Comparison of ENCODE assay signal across 44 cellular contexts in genomic region chr21:30395731-30396130, GRCh38. TPM values are rescaled to one million over a fixed set of nuclear protein-coding genes. Genes with fewer than 3 reads are reported as not detected.
"Had no signal": no experiment of that assay in that cellular context is flagged by ENCODE, and none has a peak within 500 bp of the region (broad histone marks: within the 10 kb centered on the region; RNA-seq: fewer than 3 reads in every experiment).

KRTAP13-1 (plus strand) TSS chr21:30396031; CDS start chr21:30396087, 56 bp downstream.

- ATAC-seq: activated naive CD4-positive, alpha-beta T cell treated with anti-CD3 and anti-CD28 coated beads, Interleukin-2, amount 50 U/mL, for 72 hours; activated naive CD8-positive, alpha-beta T cell treated with anti-CD3 and anti-CD28 coated beads, Interleukin-2, amount 50 U/mL, for 24 hours; activated T-cell treated with anti-CD3 and anti-CD28 coated beads, Interleukin-2, amount 50 U/mL, for 4 hours; activated T-cell treated with anti-CD3 and anti-CD28 coated beads, Interleukin-2, amount 50 U/mL, for 72 hours; activated T-helper 17 cell treated with anti-CD3 and anti-CD28 coated beads, Interleukin-2, amount 50 U/mL, for 72 hours; body of pancreas had no signal

- H3K27ac Mint-ChIP-seq: activated naive CD4-positive, alpha-beta T cell treated with anti-CD3 and anti-CD28 coated beads for 36 hours; activated naive CD4-positive, alpha-beta T cell treated with anti-CD3 and anti-CD28 coated beads, Interleukin-2, amount 10 ng/mL, durations not matched to agents 7 days and 5 days; activated naive CD4-positive, alpha-beta T cell treated with anti-CD3 and anti-CD28 coated beads, Interleukin-2, amount 50 U/mL, for 24 hours; activated naive CD4-positive, alpha-beta T cell treated with anti-CD3 and anti-CD28 coated beads, Interleukin-2, amount 50 U/mL, for 72 hours; activated naive CD8-positive, alpha-beta T cell; activated naive CD8-positive, alpha-beta T cell treated with anti-CD3 and anti-CD28 coated beads for 36 hours; activated naive CD8-positive, alpha-beta T cell treated with anti-CD3 and anti-CD28 coated beads, Interleukin-2, amount 10 ng/mL, durations not matched to agents 7 days and 5 days; activated naive CD8-positive, alpha-beta T cell treated with anti-CD3 and anti-CD28 coated beads, Interleukin-2, amount 50 U/mL, for 24 hours; activated T-cell treated with anti-CD3 and anti-CD28 coated beads, Interleukin-2, amount 50 U/mL, for 24 hours; activated T-cell treated with anti-CD3 and anti-CD28 coated beads, Interleukin-2, amount 50 U/mL, for 72 hours; activated T-helper 1 cell treated with anti-CD3 and anti-CD28 coated beads, Interleukin-12 subunit alpha, Interleukin-12 subunit beta, Interleukin-2, Interleukin-4 antibody, amounts not matched to agents 30 ng/mL and 10 ng/mL and 1 ng/mL, durations not matched to agents 14 hours and 24 hours and 36 hours; activated T-helper 17 cell treated with anti-CD3 and anti-CD28 coated beads, Interleukin-2, amount 50 U/mL, for 72 hours; activated T-helper 2 cell treated with anti-CD3 and anti-CD28 coated beads, Interferon-gamma antibody, Interleukin-2, Interleukin-4, amounts not matched to agents 10 μg/mL and 5 μg/mL and 100 μg/mL, durations not matched to agents 14 hours and 24 hours and 36 hours had no signal

- H3K9me3 Mint-ChIP-seq: activated naive CD4-positive, alpha-beta T cell treated with anti-CD3 and anti-CD28 coated beads for 36 hours; activated naive CD4-positive, alpha-beta T cell treated with anti-CD3 and anti-CD28 coated beads, Interleukin-2, amount 50 U/mL, for 24 hours; activated naive CD8-positive, alpha-beta T cell treated with anti-CD3 and anti-CD28 coated beads for 36 hours; activated naive CD8-positive, alpha-beta T cell treated with anti-CD3 and anti-CD28 coated beads, Interleukin-2, amount 50 U/mL, for 24 hours; activated T-cell treated with anti-CD3 and anti-CD28 coated beads, Interleukin-2, amount 50 U/mL, for 24 hours; activated T-cell treated with anti-CD3 and anti-CD28 coated beads, Interleukin-2, amount 50 U/mL, for 4 hours; activated T-cell treated with anti-CD3 and anti-CD28 coated beads, Interleukin-2, amount 50 U/mL, for 72 hours; activated T-helper 1 cell treated with anti-CD3 and anti-CD28 coated beads, Interleukin-12 subunit alpha, Interleukin-12 subunit beta, Interleukin-2, Interleukin-4 antibody, amounts not matched to agents 30 ng/mL and 10 ng/mL and 1 ng/mL, durations not matched to agents 14 hours and 24 hours and 36 hours; activated T-helper 17 cell treated with anti-CD3 and anti-CD28 coated beads, Interleukin-2, amount 50 U/mL, for 72 hours; activated T-helper 2 cell treated with anti-CD3 and anti-CD28 coated beads, Interferon-gamma antibody, Interleukin-2, Interleukin-4, amounts not matched to agents 10 μg/mL and 5 μg/mL and 100 μg/mL, durations not matched to agents 14 hours and 24 hours and 36 hours had no signal

- H3K27ac ChIP-seq: adrenal gland, ascending aorta, body of pancreas, brain microvascular endothelial cell, breast epithelium, cardiac muscle cell had no signal

- H3K4me3 Mint-ChIP-seq: activated naive CD4-positive, alpha-beta T cell treated with anti-CD3 and anti-CD28 coated beads for 36 hours; activated naive CD4-positive, alpha-beta T cell treated with anti-CD3 and anti-CD28 coated beads, Interleukin-2, amount 10 ng/mL, durations not matched to agents 7 days and 5 days; activated naive CD4-positive, alpha-beta T cell treated with anti-CD3 and anti-CD28 coated beads, Interleukin-2, amount 50 U/mL, for 24 hours; activated naive CD8-positive, alpha-beta T cell; activated naive CD8-positive, alpha-beta T cell treated with anti-CD3 and anti-CD28 coated beads for 36 hours; activated naive CD8-positive, alpha-beta T cell treated with anti-CD3 and anti-CD28 coated beads, Interleukin-2, amount 10 ng/mL, durations not matched to agents 7 days and 5 days; activated naive CD8-positive, alpha-beta T cell treated with anti-CD3 and anti-CD28 coated beads, Interleukin-2, amount 50 U/mL, for 24 hours; activated T-cell treated with anti-CD3 and anti-CD28 coated beads, Interleukin-2, amount 50 U/mL, for 24 hours; activated T-cell treated with anti-CD3 and anti-CD28 coated beads, Interleukin-2, amount 50 U/mL, for 4 hours; activated T-cell treated with anti-CD3 and anti-CD28 coated beads, Interleukin-2, amount 50 U/mL, for 72 hours; activated T-helper 1 cell treated with anti-CD3 and anti-CD28 coated beads, Interleukin-12 subunit alpha, Interleukin-12 subunit beta, Interleukin-2, Interleukin-4 antibody, amounts not matched to agents 30 ng/mL and 10 ng/mL and 1 ng/mL, durations not matched to agents 14 hours and 24 hours and 36 hours; activated T-helper 17 cell treated with anti-CD3 and anti-CD28 coated beads, Interleukin-2, amount 50 U/mL, for 72 hours; brain; central memory CD8-positive, alpha-beta T cell had no signal

- H3K36me3 Mint-ChIP-seq: activated naive CD4-positive, alpha-beta T cell treated with anti-CD3 and anti-CD28 coated beads, Interleukin-2, amount 10 ng/mL, durations not matched to agents 7 days and 5 days; activated naive CD4-positive, alpha-beta T cell treated with anti-CD3 and anti-CD28 coated beads, Interleukin-2, amount 50 U/mL, for 24 hours; activated naive CD4-positive, alpha-beta T cell treated with anti-CD3 and anti-CD28 coated beads, Interleukin-2, amount 50 U/mL, for 72 hours; activated naive CD8-positive, alpha-beta T cell; activated naive CD8-positive, alpha-beta T cell treated with anti-CD3 and anti-CD28 coated beads for 36 hours; activated naive CD8-positive, alpha-beta T cell treated with anti-CD3 and anti-CD28 coated beads, Interleukin-2, amount 10 ng/mL, durations not matched to agents 7 days and 5 days; brain had no signal

- DNase-seq: activated effector memory CD4-positive, alpha-beta T cell treated with anti-CD3 and anti-CD28 coated beads, Interleukin-2, amount 50 U/mL, for 16 hours; activated effector memory CD4-positive, alpha-beta T cell treated with Interleukin-2 at 50 U/mL for 16 hours; activated gamma-delta T cell; activated gamma-delta T cell treated with Interleukin-2 at 50 U/mL for 16 hours; activated naive CD4-positive, alpha-beta T cell; activated naive CD4-positive, alpha-beta T cell treated with anti-CD3 and anti-CD28 coated beads for 36 hours; activated naive CD4-positive, alpha-beta T cell treated with anti-CD3 and anti-CD28 coated beads, Interleukin-2, amount 10 ng/mL, durations not matched to agents 7 days and 5 days; activated naive CD4-positive, alpha-beta T cell treated with anti-CD3 and anti-CD28 coated beads, Interleukin-2, amount 50 U/mL, for 16 hours; activated naive CD4-positive, alpha-beta T cell treated with Interleukin-2 at 50 U/mL for 16 hours; activated naive CD8-positive, alpha-beta T cell treated with anti-CD3 and anti-CD28 coated beads for 36 hours; activated naive CD8-positive, alpha-beta T cell treated with anti-CD3 and anti-CD28 coated beads, Interleukin-2, amount 10 ng/mL, durations not matched to agents 7 days and 5 days; activated naive CD8-positive, alpha-beta T cell treated with anti-CD3 and anti-CD28 coated beads, Interleukin-2, amount 50 U/mL, for 24 hours; activated T-cell treated with anti-CD3 and anti-CD28 coated beads, Interleukin-2, amount 50 U/mL, for 1 hour; activated T-cell treated with anti-CD3 and anti-CD28 coated beads, Interleukin-2, amount 50 U/mL, for 24 hours; activated T-cell treated with anti-CD3 and anti-CD28 coated beads, Interleukin-2, amount 50 U/mL, for 4 hours; activated T-cell treated with anti-CD3 and anti-CD28 coated beads, Interleukin-2, amount 50 U/mL, for 48 hours; activated T-cell treated with anti-CD3 and anti-CD28 coated beads, Interleukin-2, amount 50 U/mL, for 72 hours; adrenal gland; amniotic stem cell; amygdala; anterior cingulate cortex; aorta; body of pancreas; brain microvascular endothelial cell; caudate nucleus; central memory CD4-positive, alpha-beta T cell; cerebellar nuclear complex had no signal

- H3K4me1 Mint-ChIP-seq: activated naive CD4-positive, alpha-beta T cell treated with anti-CD3 and anti-CD28 coated beads, Interleukin-2, amount 10 ng/mL, durations not matched to agents 7 days and 5 days; activated naive CD4-positive, alpha-beta T cell treated with anti-CD3 and anti-CD28 coated beads, Interleukin-2, amount 50 U/mL, for 24 hours; activated naive CD8-positive, alpha-beta T cell treated with anti-CD3 and anti-CD28 coated beads for 36 hours; activated naive CD8-positive, alpha-beta T cell treated with anti-CD3 and anti-CD28 coated beads, Interleukin-2, amount 10 ng/mL, durations not matched to agents 7 days and 5 days; activated naive CD8-positive, alpha-beta T cell treated with anti-CD3 and anti-CD28 coated beads, Interleukin-2, amount 50 U/mL, for 24 hours; activated T-helper 17 cell treated with anti-CD3 and anti-CD28 coated beads, Interleukin-2, amount 50 U/mL, for 72 hours; brain; central memory CD8-positive, alpha-beta T cell had no signal

- H3K9me3 ChIP-seq: adrenal gland, ascending aorta, body of pancreas had no signal

- H3K4me1 ChIP-seq: adrenal gland, ascending aorta, body of pancreas, breast epithelium had no signal

- H3K36me3 ChIP-seq: adrenal gland, ascending aorta, brain microvascular endothelial cell, breast epithelium, cardiac muscle cell had no signal

- H3K4me3 ChIP-seq: adrenal gland, ascending aorta, body of pancreas, breast epithelium, cardiac muscle cell had no signal

- H3K27me3 Mint-ChIP-seq: activated naive CD4-positive, alpha-beta T cell treated with anti-CD3 and anti-CD28 coated beads, Interleukin-2, amount 10 ng/mL, durations not matched to agents 7 days and 5 days; activated naive CD8-positive, alpha-beta T cell treated with anti-CD3 and anti-CD28 coated beads for 36 hours; central memory CD8-positive, alpha-beta T cell had no signal

- H3K27me3 ChIP-seq: adrenal gland, ascending aorta, body of pancreas, brain microvascular endothelial cell, breast epithelium, cardiac muscle cell had no signal

RNA-seq across cellular contexts. Expression of gene KRTAP13-1, which starts in this region (rescaled TPM):
- total RNA-seq: activated naive CD4-positive, alpha-beta T cell treated with anti-CD3 and anti-CD28 coated beads for 36 hours; activated naive CD4-positive, alpha-beta T cell treated with anti-CD3 and anti-CD28 coated beads, Interleukin-2, amount 50 U/mL, for 72 hours; activated naive CD8-positive, alpha-beta T cell treated with anti-CD3 and anti-CD28 coated beads for 36 hours; activated naive CD8-positive, alpha-beta T cell treated with anti-CD3 and anti-CD28 coated beads, Interleukin-2, amount 10 ng/mL, durations not matched to agents 7 days and 5 days; activated T-cell treated with anti-CD3 and anti-CD28 coated beads, Interleukin-2, amount 50 U/mL, for 4 hours; activated T-cell treated with anti-CD3 and anti-CD28 coated beads, Interleukin-2, amount 50 U/mL, for 72 hours; activated T-helper 1 cell treated with anti-CD3 and anti-CD28 coated beads, Interleukin-12 subunit alpha, Interleukin-12 subunit beta, Interleukin-2, Interleukin-4 antibody, amounts not matched to agents 30 ng/mL and 10 ng/mL and 1 ng/mL, durations not matched to agents 14 hours and 24 hours and 36 hours; activated T-helper 17 cell treated with anti-CD3 and anti-CD28 coated beads, Interleukin-2, amount 50 U/mL, for 72 hours; activated T-helper 2 cell treated with anti-CD3 and anti-CD28 coated beads, Interferon-gamma antibody, Interleukin-2, Interleukin-4, amounts not matched to agents 10 μg/mL and 5 μg/mL and 100 μg/mL, durations not matched to agents 14 hours and 24 hours and 36 hours; adrenal gland; aorta; ascending aorta; astrocyte; body of pancreas; breast epithelium; bronchial epithelial cell; cardiac muscle cell; cardiac septum; cerebellum; chondrocyte had no signal
- polyA plus RNA-seq: adipose tissue, adrenal gland, aorta, cardiac muscle cell had no signal
